ENCODE assay signal across 2 cellular contexts in genomic region chr17:64281962-64282752, GRCh38.
TF ChIP-seq lines count a peak whose summit lies in the region.

No MANE protein-coding gene starts in this region.

TF ChIP-seq in HCT116, 20 proteins besides CTCF, POLR2A, EP300 and RAD21:
- TF ChIP-seq POLR2AphosphoS5 (IDR thresholded peaks at IDR 0.05; ENCODE audit: low read depth, low read length) = no peak
- peak; percentile 73 for TF ChIP-seq EGR1 (IDR thresholded peaks at IDR 0.05; ENCODE audit: low read depth)
- TF ChIP-seq REST (IDR thresholded peaks at IDR 0.05; ENCODE audit: low read depth) = no peak

TF ChIP-seq in endothelial cell of umbilical vein, 7 proteins besides CTCF, POLR2A, EP300 and RAD21:
- TF ChIP-seq GATA2 (IDR thresholded peaks at IDR 0.05; ENCODE audit: insufficient read depth, insufficient read length, low read depth, low read length) (no peak), MYC (IDR thresholded peaks at IDR 0.05; ENCODE audit: low read depth, low read length) (no peak), JUN (IDR thresholded peaks at IDR 0.05; ENCODE audit: borderline replicate concordance, insufficient read depth, insufficient read length, low read depth) (no peak), EZH2 (IDR thresholded peaks at IDR 0.05; ENCODE audit: borderline replicate concordance, low read depth, low read length, severe bottlenecking) (no peak), POLR2AphosphoS5 (IDR thresholded peaks at IDR 0.05; ENCODE audit: insufficient read depth, low read depth, low read length) (no peak), FOS (IDR thresholded peaks at IDR 0.05; ENCODE audit: borderline replicate concordance, insufficient read depth, low read length) (no peak)
- TF ChIP-seq, protein P1, sequence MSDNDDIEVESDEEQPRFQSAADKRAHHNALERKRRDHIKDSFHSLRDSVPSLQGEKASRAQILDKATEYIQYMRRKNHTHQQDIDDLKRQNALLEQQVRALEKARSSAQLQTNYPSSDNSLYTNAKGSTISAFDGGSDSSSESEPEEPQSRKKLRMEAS (IDR thresholded peaks at IDR 0.05; ENCODE audit: insufficient read depth, insufficient read length) = no peak
